10 cellular contexts compared by ENCODE assay signal in the genomic region with DNA sequence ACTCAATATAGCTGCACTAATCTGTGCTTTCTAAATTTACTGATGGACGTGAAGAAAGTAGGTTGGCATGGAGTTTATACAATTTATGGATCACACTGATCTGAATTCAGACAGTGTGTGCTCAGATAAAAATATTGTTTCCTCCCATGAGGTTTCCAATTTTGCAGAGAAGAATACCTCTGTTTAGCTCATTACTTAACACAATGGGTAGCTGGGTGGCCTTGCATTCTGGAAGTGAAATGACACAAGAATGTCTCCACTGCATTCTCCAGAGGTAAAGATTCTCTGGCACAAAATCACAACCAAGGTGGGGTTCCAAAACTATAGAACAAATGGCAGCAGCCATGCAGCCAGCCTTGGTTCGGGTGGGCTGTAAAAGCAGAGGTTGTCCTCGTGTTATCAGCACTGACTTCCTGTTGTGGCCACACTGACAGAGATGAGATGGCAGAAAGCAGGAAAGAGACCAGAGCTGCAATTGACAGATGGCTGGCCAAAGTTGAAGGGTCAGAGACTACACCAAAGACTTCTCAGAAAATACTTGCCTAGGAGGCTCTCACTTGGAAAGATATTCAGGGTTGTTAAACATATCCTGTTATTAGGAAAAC.
DNase-seq lines count a peak whose midpoint lies in the region; ATAC-seq and TF ChIP-seq lines count a peak whose summit lies in the region.
"Had no signal": no experiment of that assay in that cellular context is flagged by ENCODE, and none has a peak within 500 bp of the region (broad histone marks: within the 10 kb centered on the region; RNA-seq: fewer than 3 reads in every experiment).

No MANE protein-coding gene starts in this region.

- no peak overlapping the region for H3K27ac ChIP-seq in SU-DHL-6 (ENCODE audit: low read depth, low read length)

- no peak overlapping the region for H3K4me3 ChIP-seq in SU-DHL-6 (ENCODE audit: insufficient read depth, low read length, poor library complexity, severe bottlenecking)

- H3K9me2 ChIP-seq in SU-DHL-6 (replicated peaks; ENCODE audit: insufficient read depth, low read length): no peaks in the 10 kb centered on the region

- H3K27ac Mint-ChIP-seq in activated T-cell treated with anti-CD3 and anti-CD28 coated beads, Interleukin-2, amount 50 U/mL, for 24 hours: peak overlapping the region; percentile 37
- H3K27ac Mint-ChIP-seq in stimulated activated naive CD8-positive, alpha-beta T cell treated with anti-CD3 and anti-CD28 coated beads, Interleukin-15, amount 100 ng/mL, for 72 hours: peak overlapping the region in 1 of 2 donors; percentile 29

- H3K4me2 ChIP-seq in SU-DHL-6 (ENCODE audit: low read depth, low read length, poor library complexity, severe bottlenecking): no peak overlapping the region

- H3K36me3 Mint-ChIP-seq in activated T-cell treated with anti-CD3 and anti-CD28 coated beads, Interleukin-2, amount 50 U/mL, for 24 hours (ENCODE audit: low read depth): no peaks in the 10 kb centered on the region

- H3K36me3 ChIP-seq in SU-DHL-6 (ENCODE audit: low read length): no peaks in the 10 kb centered on the region

- H3K79me2 ChIP-seq in SU-DHL-6 (ENCODE audit: insufficient read depth, low read length): no peaks in the 10 kb centered on the region

- no peaks in the 10 kb centered on the region for H3K9me3 ChIP-seq in SU-DHL-6 (ENCODE audit: insufficient read depth, low read length)

- ATAC-seq in HG02981 (IDR thresholded peaks at IDR 0.05; ENCODE audit: unreplicated experiment): peak; percentile 85
- ATAC-seq in stimulated activated naive CD8-positive, alpha-beta T cell treated with anti-CD3 and anti-CD28 coated beads, Interleukin-15, amount 100 ng/mL, for 72 hours: peak; percentile 66

- H2AFZ ChIP-seq in SU-DHL-6 (ENCODE audit: low read depth, low read length, severe bottlenecking): peak overlapping the region; percentile 88

- H3K9ac ChIP-seq in SU-DHL-6 (ENCODE audit: low read length): no peak overlapping the region

- no peaks in the 10 kb centered on the region for H3F3A ChIP-seq in SU-DHL-6 (ENCODE audit: insufficient read depth)

- H3K27me3 ChIP-seq in SU-DHL-6 (ENCODE audit: low read length): no peaks in the 10 kb centered on the region

- H3K4me3 Mint-ChIP-seq in activated T-cell treated with anti-CD3 and anti-CD28 coated beads, Interleukin-2, amount 50 U/mL, for 24 hours: no peak overlapping the region
- H3K4me3 Mint-ChIP-seq in stimulated activated naive CD8-positive, alpha-beta T cell treated with anti-CD3 and anti-CD28 coated beads, Interleukin-15, amount 100 ng/mL, for 72 hours: no peak overlapping the region

- no peaks in the 10 kb centered on the region for H4K20me1 ChIP-seq in SU-DHL-6 (ENCODE audit: low read depth, low read length)

- H3K27me3 Mint-ChIP-seq in activated T-cell treated with anti-CD3 and anti-CD28 coated beads, Interleukin-2, amount 50 U/mL, for 24 hours: no peaks in the 10 kb centered on the region
- no peaks in the 10 kb centered on the region for H3K27me3 Mint-ChIP-seq in stimulated activated naive CD8-positive, alpha-beta T cell treated with anti-CD3 and anti-CD28 coated beads, Interleukin-15, amount 100 ng/mL, for 72 hours

- no peak for TF ChIP-seq CTCF in SU-DHL-6 (IDR thresholded peaks at IDR 0.05; ENCODE audit: insufficient read depth, low read length, poor library complexity, severe bottlenecking)

- no peaks in the 10 kb centered on the region for H3K9me3 Mint-ChIP-seq in activated T-cell treated with anti-CD3 and anti-CD28 coated beads, Interleukin-2, amount 50 U/mL, for 24 hours
- H3K9me3 Mint-ChIP-seq in stimulated activated naive CD8-positive, alpha-beta T cell treated with anti-CD3 and anti-CD28 coated beads, Interleukin-15, amount 100 ng/mL, for 72 hours: no peaks in the 10 kb centered on the region

- no peak for DNase-seq in activated T-cell treated with anti-CD3 and anti-CD28 coated beads, Interleukin-2, amount 50 U/mL, for 24 hours
- no peak for DNase-seq in activated T-cell treated with anti-CD3 and anti-CD28 coated beads, Interleukin-2, amount 50 U/mL, for 48 hours
- DNase-seq in stimulated activated naive CD8-positive, alpha-beta T cell treated with anti-CD3 and anti-CD28 coated beads, Interleukin-15, amount 100 ng/mL, for 72 hours: no peak
- DNase-seq in GM03348 (ENCODE audit: low spot score): no peak
- DNase-seq in activated T-cell treated with anti-CD3 and anti-CD28 coated beads for 4 hours: no peak
- DNase-seq in activated CD4-positive, alpha-beta T cell treated with anti-CD3 and anti-CD28 coated beads for 4 hours: no peak
- DNase-seq: ACHN; NK-92 treated with Interleukin-12 subunit alpha and Interleukin-12 subunit beta, amount 100 ng/mL, for 24 hours had no signal

- H3K4me1 Mint-ChIP-seq in activated T-cell treated with anti-CD3 and anti-CD28 coated beads, Interleukin-2, amount 50 U/mL, for 24 hours (ENCODE audit: low read depth): peaks cover 11% of the 10 kb centered on the region
- H3K4me1 Mint-ChIP-seq in stimulated activated naive CD8-positive, alpha-beta T cell treated with anti-CD3 and anti-CD28 coated beads, Interleukin-15, amount 100 ng/mL, for 72 hours: peaks cover 9% of the 10 kb centered on the region
